ENCODE assay signal across 1 cellular context in the genomic region with DNA sequence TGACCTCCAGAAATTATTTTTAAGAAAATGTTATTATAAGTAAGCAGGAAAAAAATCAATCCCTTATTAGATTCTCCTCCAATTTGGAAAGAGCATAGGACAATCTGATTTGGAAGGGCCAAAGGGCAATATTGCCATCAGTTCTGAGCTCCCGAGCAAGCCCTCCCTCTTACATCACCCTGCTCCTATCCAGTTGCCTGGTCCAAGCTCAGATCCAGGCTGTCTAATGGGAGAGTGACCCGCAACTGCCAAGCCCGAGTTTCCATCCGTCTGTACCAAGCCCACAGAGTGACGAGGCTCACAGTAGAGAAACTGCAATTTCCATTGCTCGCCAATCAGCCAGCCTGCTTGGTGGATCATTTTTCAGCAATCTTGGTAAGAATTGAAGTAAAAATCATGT.
TF ChIP-seq lines count a peak whose summit lies in the region.

No MANE protein-coding gene starts in this region.

TF ChIP-seq in liver, 16 proteins besides CTCF, POLR2A, EP300 and RAD21 (continued from another document):
- no peak for TF ChIP-seq HNF4G (IDR thresholded peaks at IDR 0.05)
- TF ChIP-seq RXRA (IDR thresholded peaks at IDR 0.05) = no peak
- TF ChIP-seq YY1 (IDR thresholded peaks at IDR 0.05) = no peak
TF ChIP-seq in liver: peak in this region for 2.
